ENCODE assay signal across 35 cellular contexts in the genomic region with DNA sequence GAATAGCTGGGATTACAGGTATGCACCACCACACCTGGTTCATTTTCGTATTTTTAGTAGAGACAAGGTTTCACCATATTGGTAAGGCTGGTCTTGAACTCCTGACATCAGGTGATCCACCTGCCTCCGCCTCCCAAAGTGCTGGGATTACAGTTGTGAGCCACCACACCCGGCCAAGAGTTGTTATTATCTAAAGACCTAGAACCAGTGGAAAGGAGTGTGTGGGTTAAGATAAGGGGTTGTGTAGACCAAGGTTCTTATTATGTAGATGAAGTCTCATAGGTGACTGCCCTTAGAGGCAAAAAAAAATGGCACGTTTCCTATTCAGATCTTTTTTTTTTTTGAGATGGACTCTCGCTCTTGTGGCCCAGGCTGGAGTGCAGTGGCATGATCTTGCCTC. TPM values are rescaled to one million over a fixed set of nuclear protein-coding genes. Genes with fewer than 3 reads are reported as not detected.
"Had no signal": no experiment of that assay in that cellular context is flagged by ENCODE, and none has a peak within 500 bp of the region (broad histone marks: within the 10 kb centered on the region; RNA-seq: fewer than 3 reads in every experiment).

No MANE protein-coding gene starts in this region.

- H3K9me3 ChIP-seq: ascending aorta, MG63 had no signal

- H3K4me3 ChIP-seq: ascending aorta, cardiac muscle cell, MG63, PC-9 had no signal

- H3K27ac ChIP-seq: ascending aorta, cardiac muscle cell, PC-9, RWPE1, WERI-Rb-1 had no signal

- H3K4me1 Mint-ChIP-seq: central memory CD8-positive, alpha-beta T cell had no signal

- H3K27ac Mint-ChIP-seq: activated CD4-positive, alpha-beta T cell treated with anti-CD3 and anti-CD28 coated beads, Interleukin-2, amount 10 ng/mL, durations not matched to agents 24 days and 14 days; activated CD8-positive, alpha-beta T cell treated with anti-CD3 and anti-CD28 coated beads, Interleukin-2, amount 10 ng/mL, durations not matched to agents 7 days and 5 days; activated naive CD4-positive, alpha-beta T cell treated with anti-CD3 and anti-CD28 coated beads, Interleukin-2, amount 50 U/mL, for 24 hours; activated naive CD8-positive, alpha-beta T cell treated with anti-CD3 and anti-CD28 coated beads, Interleukin-2, amount 10 ng/mL, durations not matched to agents 7 days and 5 days; activated T-cell treated with anti-CD3 and anti-CD28 coated beads, Interleukin-2, amount 50 U/mL, for 24 hours; activated T-helper 2 cell treated with anti-CD3 and anti-CD28 coated beads, Interferon-gamma antibody, Interleukin-2, Interleukin-4, amounts not matched to agents 10 μg/mL and 5 μg/mL and 100 μg/mL, durations not matched to agents 14 hours and 24 hours and 36 hours had no signal

- H3K27me3 Mint-ChIP-seq: activated naive CD4-positive, alpha-beta T cell treated with anti-CD3 and anti-CD28 coated beads, Interleukin-2, amount 50 U/mL, for 24 hours; activated T-cell treated with anti-CD3 and anti-CD28 coated beads, Interleukin-2, amount 50 U/mL, for 24 hours; central memory CD8-positive, alpha-beta T cell had no signal

- ATAC-seq: activated CD8-positive, alpha-beta T cell treated with anti-CD3 and anti-CD28 coated beads, Interleukin-2, amount 10 ng/mL, durations not matched to agents 7 days and 5 days; Right ventricle myocardium inferior had no signal

- H3K4me3 Mint-ChIP-seq: activated CD4-positive, alpha-beta T cell treated with anti-CD3 and anti-CD28 coated beads, Interleukin-2, amount 10 ng/mL, durations not matched to agents 24 days and 14 days; activated CD8-positive, alpha-beta T cell treated with anti-CD3 and anti-CD28 coated beads, Interleukin-2, amount 10 ng/mL, durations not matched to agents 7 days and 5 days; activated naive CD4-positive, alpha-beta T cell treated with anti-CD3 and anti-CD28 coated beads, Interleukin-2, amount 50 U/mL, for 24 hours; activated naive CD8-positive, alpha-beta T cell treated with anti-CD3 and anti-CD28 coated beads, Interleukin-2, amount 10 ng/mL, durations not matched to agents 7 days and 5 days; activated T-cell treated with anti-CD3 and anti-CD28 coated beads, Interleukin-2, amount 50 U/mL, for 24 hours; central memory CD8-positive, alpha-beta T cell had no signal

- H3K9me3 Mint-ChIP-seq: activated CD4-positive, alpha-beta T cell treated with anti-CD3 and anti-CD28 coated beads, Interleukin-2, amount 10 ng/mL, durations not matched to agents 24 days and 14 days; activated naive CD4-positive, alpha-beta T cell treated with anti-CD3 and anti-CD28 coated beads, Interleukin-2, amount 50 U/mL, for 24 hours; activated naive CD8-positive, alpha-beta T cell treated with anti-CD3 and anti-CD28 coated beads, Interleukin-2, amount 10 ng/mL, durations not matched to agents 7 days and 5 days; activated T-cell treated with anti-CD3 and anti-CD28 coated beads, Interleukin-2, amount 50 U/mL, for 24 hours; activated T-helper 2 cell treated with anti-CD3 and anti-CD28 coated beads, Interferon-gamma antibody, Interleukin-2, Interleukin-4, amounts not matched to agents 10 μg/mL and 5 μg/mL and 100 μg/mL, durations not matched to agents 14 hours and 24 hours and 36 hours; central memory CD8-positive, alpha-beta T cell had no signal

- H3K36me3 ChIP-seq: ascending aorta, cardiac muscle cell, MG63, WERI-Rb-1 had no signal

- H3K36me3 Mint-ChIP-seq: activated naive CD4-positive, alpha-beta T cell treated with anti-CD3 and anti-CD28 coated beads, Interleukin-2, amount 50 U/mL, for 24 hours; activated naive CD8-positive, alpha-beta T cell treated with anti-CD3 and anti-CD28 coated beads, Interleukin-2, amount 10 ng/mL, durations not matched to agents 7 days and 5 days had no signal

- H3K27me3 ChIP-seq: ascending aorta, cardiac muscle cell, MG63 had no signal

- H3K4me1 ChIP-seq: ascending aorta had no signal

- DNase-seq: activated CD4-positive, alpha-beta T cell treated with anti-CD3 and anti-CD28 coated beads, Interleukin-2, amount 10 ng/mL, durations not matched to agents 24 days and 14 days; activated CD4-positive, alpha-beta T cell treated with anti-CD3 and anti-CD28 coated beads, Interleukin-2, amount 50 U/mL, for 4 hours; activated CD8-positive, alpha-beta T cell treated with anti-CD3 and anti-CD28 coated beads, Interleukin-2, amount 10 ng/mL, durations not matched to agents 7 days and 5 days; activated gamma-delta T cell; activated naive CD4-positive, alpha-beta T cell treated with Interleukin-2 at 50 U/mL for 16 hours; activated naive CD8-positive, alpha-beta T cell treated with anti-CD3 and anti-CD28 coated beads, Interleukin-2, amount 10 ng/mL, durations not matched to agents 7 days and 5 days; activated T-cell treated with anti-CD3 and anti-CD28 coated beads, Interleukin-2, amount 50 U/mL, for 24 hours; amygdala; Kasumi-1; MG63; NCI-H1048; NCI-H146; NCI-H187; NCI-H2029 treated with DMSO at 0.1 percent for 48 hours; NCI-H2107; NCI-H2171; NCI-H510A; NCI-H526; NCI-H748 treated with DMSO at 0.1 percent for 48 hours; NK-92 treated with Interleukin-12 subunit alpha and Interleukin-12 subunit beta, amount 100 ng/mL, for 24 hours; PC-9; SIG-M5; SW 1271; T-helper 1 cell; T1000; WERI-Rb-1 had no signal

RNA-seq across cellular contexts. Expression of a gene that starts 21.8 kb away (rescaled TPM):
- total RNA-seq: activated CD4-positive, alpha-beta T cell treated with anti-CD3 and anti-CD28 coated beads, Interleukin-2, amount 10 ng/mL, durations not matched to agents 24 days and 14 days; activated CD8-positive, alpha-beta T cell treated with anti-CD3 and anti-CD28 coated beads, Interleukin-2, amount 10 ng/mL, durations not matched to agents 7 days and 5 days; activated naive CD8-positive, alpha-beta T cell treated with anti-CD3 and anti-CD28 coated beads, Interleukin-2, amount 10 ng/mL, durations not matched to agents 7 days and 5 days; activated T-helper 2 cell treated with anti-CD3 and anti-CD28 coated beads, Interferon-gamma antibody, Interleukin-2, Interleukin-4, amounts not matched to agents 10 μg/mL and 5 μg/mL and 100 μg/mL, durations not matched to agents 14 hours and 24 hours and 36 hours; ascending aorta; cardiac muscle cell; PC-9; Right ventricle myocardium inferior; SK-MEL-5; T-helper 2 cell treated with Interferon-gamma antibody and Interleukin-4, amounts not matched to agents 100 ng/mL and 5 ng/mL, for 36 hours had no signal

RNA-seq across cellular contexts. Expression of a gene that starts 40.7 kb away (rescaled TPM):
- total RNA-seq: activated CD4-positive, alpha-beta T cell treated with anti-CD3 and anti-CD28 coated beads, Interleukin-2, amount 10 ng/mL, durations not matched to agents 24 days and 14 days; PC-9 had no signal
